27 cellular contexts compared by ENCODE assay signal in genomic region chr5:90095292-90096060, GRCh38.
"Had no signal": no experiment of that assay in that cellular context is flagged by ENCODE, and none has a peak within 500 bp of the region (broad histone marks: within the 10 kb centered on the region; RNA-seq: fewer than 3 reads in every experiment).

No MANE protein-coding gene starts in this region.

- H3K4me1 ChIP-seq: prostate gland, thyroid gland had no signal

- H3K4me3 Mint-ChIP-seq: activated B cell treated with CpG ODN at 0.5 μM for 24 hours; activated CD4-positive, alpha-beta T cell treated with anti-CD3 and anti-CD28 coated beads for 36 hours; activated T-cell treated with anti-CD3 and anti-CD28 coated beads, Interleukin-2, amount 50 U/mL, for 24 hours; activated T-helper 17 cell treated with anti-CD3 and anti-CD28 coated beads, Interleukin-2, amount 50 U/mL, for 72 hours; central memory CD8-positive, alpha-beta T cell; immature natural killer cell; mesothelial cell of epicardium; natural killer cell treated with Interleukin-12 subunit alpha and Interleukin-12 subunit beta and Interleukin-15 and Interleukin-18, amount 100 ng/mL, for 72 hours; T-cell had no signal

- DNase-seq: activated B cell treated with CpG ODN at 0.5 μM for 24 hours; activated CD4-positive, alpha-beta T cell treated with anti-CD3 and anti-CD28 coated beads for 36 hours; activated CD4-positive, alpha-beta T cell treated with anti-CD3 and anti-CD28 coated beads, Interleukin-2, amount 50 U/mL, for 4 hours; activated CD8-positive, alpha-beta memory T cell treated with anti-CD3 and anti-CD28 coated beads for 24 hours; activated CD8-positive, alpha-beta memory T cell treated with anti-CD3 and anti-CD28 coated beads, Interleukin-2, amount 50 U/mL, for 4 hours; activated T-cell treated with anti-CD3 and anti-CD28 coated beads, Interleukin-2, amount 50 U/mL, for 24 hours; aorta; cortex of kidney; erythroblast; foreskin melanocyte; glutamatergic neuron; immature natural killer cell; left ventricle myocardium inferior; ovary; stimulated activated CD4-positive, alpha-beta T cell treated with anti-CD3 and anti-CD28 coated beads, Interleukin-12 subunit alpha, Interleukin-12 subunit beta, amount 100 ng/mL, for 4 hours; stimulated activated CD4-positive, alpha-beta T cell treated with anti-CD3 and anti-CD28 coated beads, Interleukin-4, amount 100 ng/mL, for 4 hours; stimulated activated naive CD8-positive, alpha-beta T cell treated with anti-CD3 and anti-CD28 coated beads, Interleukin-15, Interleukin-2, amounts not matched to agents 100 U/mL and 50 U/mL, for 24 hours; T-cell; thyroid gland had no signal

- ATAC-seq: activated CD4-positive, alpha-beta T cell treated with anti-CD3 and anti-CD28 coated beads for 36 hours; activated naive CD4-positive, alpha-beta T cell treated with anti-CD3 and anti-CD28 coated beads, Interleukin-2, amount 50 U/mL, for 72 hours; activated T-helper 17 cell treated with anti-CD3 and anti-CD28 coated beads, Interleukin-2, amount 50 U/mL, for 72 hours; natural killer cell treated with Interleukin-12 subunit alpha and Interleukin-12 subunit beta and Interleukin-15 and Interleukin-18, amount 100 ng/mL, for 72 hours; stimulated activated naive CD8-positive, alpha-beta T cell treated with anti-CD3 and anti-CD28 coated beads, Interleukin-15, Interleukin-2, amounts not matched to agents 100 U/mL and 50 U/mL, for 24 hours; T-cell had no signal

- H3K4me3 ChIP-seq: hepatocyte, left ventricle myocardium inferior, ovary, prostate gland, right atrium auricular region, thyroid gland had no signal

- H3K27me3 ChIP-seq: hepatocyte, ovary, right atrium auricular region, thyroid gland had no signal

- H3K4me1 Mint-ChIP-seq: activated B cell treated with CpG ODN at 0.5 μM for 24 hours; activated CD4-positive, alpha-beta T cell treated with anti-CD3 and anti-CD28 coated beads for 36 hours; activated T-helper 17 cell treated with anti-CD3 and anti-CD28 coated beads, Interleukin-2, amount 50 U/mL, for 72 hours; central memory CD8-positive, alpha-beta T cell; immature natural killer cell; T-cell had no signal

- H3K27ac ChIP-seq: left ventricle myocardium inferior, ovary, prostate gland, thyroid gland had no signal

- H3K4me2 ChIP-seq: hepatocyte had no signal

- H3K36me3 ChIP-seq: left ventricle myocardium inferior, ovary, prostate gland, right atrium auricular region, thyroid gland had no signal

- H3K36me3 Mint-ChIP-seq: activated naive CD4-positive, alpha-beta T cell treated with anti-CD3 and anti-CD28 coated beads, Interleukin-2, amount 50 U/mL, for 72 hours; immature natural killer cell; mesothelial cell of epicardium; natural killer cell treated with Interleukin-12 subunit alpha and Interleukin-12 subunit beta and Interleukin-15 and Interleukin-18, amount 100 ng/mL, for 72 hours; T-cell had no signal

- H2AFZ ChIP-seq: hepatocyte had no signal

- H3K79me2 ChIP-seq: hepatocyte had no signal

- H3K9me3 ChIP-seq: ovary, prostate gland, right atrium auricular region, thyroid gland had no signal

- H3K27me3 Mint-ChIP-seq: activated B cell treated with CpG ODN at 0.5 μM for 24 hours; activated CD4-positive, alpha-beta T cell treated with anti-CD3 and anti-CD28 coated beads for 36 hours; activated T-cell treated with anti-CD3 and anti-CD28 coated beads, Interleukin-2, amount 50 U/mL, for 24 hours; activated T-helper 17 cell treated with anti-CD3 and anti-CD28 coated beads, Interleukin-2, amount 50 U/mL, for 72 hours; central memory CD8-positive, alpha-beta T cell; natural killer cell treated with Interleukin-12 subunit alpha and Interleukin-12 subunit beta and Interleukin-15 and Interleukin-18, amount 100 ng/mL, for 72 hours; T-cell had no signal

- H3K27ac Mint-ChIP-seq: activated B cell treated with CpG ODN at 0.5 μM for 24 hours; activated CD4-positive, alpha-beta T cell treated with anti-CD3 and anti-CD28 coated beads for 36 hours; activated naive CD4-positive, alpha-beta T cell treated with anti-CD3 and anti-CD28 coated beads, Interleukin-2, amount 50 U/mL, for 72 hours; activated T-cell treated with anti-CD3 and anti-CD28 coated beads, Interleukin-2, amount 50 U/mL, for 24 hours; activated T-helper 17 cell treated with anti-CD3 and anti-CD28 coated beads, Interleukin-2, amount 50 U/mL, for 72 hours; immature natural killer cell; mesothelial cell of epicardium; natural killer cell treated with Interleukin-12 subunit alpha and Interleukin-12 subunit beta and Interleukin-15 and Interleukin-18, amount 100 ng/mL, for 72 hours; T-cell had no signal

- H3K9me3 Mint-ChIP-seq: activated B cell treated with CpG ODN at 0.5 μM for 24 hours; activated T-helper 17 cell treated with anti-CD3 and anti-CD28 coated beads, Interleukin-2, amount 50 U/mL, for 72 hours; mesothelial cell of epicardium; T-cell had no signal
